ENCODE assay signal across 29 cellular contexts in the genomic region with DNA sequence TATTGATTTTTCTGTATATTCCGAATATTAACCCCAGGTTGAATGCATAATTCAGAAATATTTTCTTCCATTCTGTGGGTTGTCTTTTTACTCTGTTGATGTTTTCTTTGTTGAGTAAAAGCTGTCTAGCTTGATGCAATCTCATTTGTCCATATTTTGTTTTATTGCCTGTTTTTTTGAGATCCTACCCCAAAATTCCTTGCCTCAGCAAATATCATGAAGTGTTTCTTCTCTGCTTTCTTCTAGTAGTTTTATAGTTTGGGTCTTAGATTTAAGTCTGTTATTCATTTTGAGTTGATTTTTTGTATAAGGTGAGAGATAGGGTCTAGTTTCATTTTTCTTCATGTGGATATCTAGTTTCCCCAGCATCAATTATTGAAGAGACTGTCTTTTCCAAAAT.
"Had no signal": no experiment of that assay in that cellular context is flagged by ENCODE, and none has a peak within 500 bp of the region (broad histone marks: within the 10 kb centered on the region; RNA-seq: fewer than 3 reads in every experiment).

No MANE protein-coding gene starts in this region.

- H3K27me3 Mint-ChIP-seq: stimulated activated memory B cell treated with anti-CD40 and anti-IgM and Interleukin-4, amounts not matched to agents 10 μg/mL and 1 μg/mL and 100 μg/mL, for 72 hours; stimulated activated naive B cell treated with anti-CD40 and anti-IgM and Interleukin-4, amounts not matched to agents 10 μg/mL and 1 μg/mL and 100 μg/mL, for 72 hours; stimulated activated naive CD8-positive, alpha-beta T cell treated with anti-CD3 and anti-CD28 coated beads, Interleukin-15, amount 100 ng/mL, for 72 hours; stimulated activated naive CD8-positive, alpha-beta T cell treated with anti-CD3 and anti-CD28 coated beads, Interleukin-15, Interleukin-2, amounts not matched to agents 100 ng/mL and 50 ng/mL, for 24 hours; type B pancreatic cell had no signal

- H3K4me3 Mint-ChIP-seq: stimulated activated effector memory CD8-positive, alpha-beta T cell treated with anti-CD3 and anti-CD28 coated beads, Interleukin-12 subunit alpha, Interleukin-12 subunit beta, amount 100 ng/mL, for 72 hours; stimulated activated memory B cell treated with anti-CD40 and anti-IgM and Interleukin-4, amounts not matched to agents 10 μg/mL and 1 μg/mL and 100 μg/mL, for 72 hours; stimulated activated naive B cell treated with anti-CD40 and anti-IgM and Interleukin-4, amounts not matched to agents 10 μg/mL and 1 μg/mL and 100 μg/mL, for 72 hours; stimulated activated naive CD8-positive, alpha-beta T cell treated with anti-CD3 and anti-CD28 coated beads, Interleukin-15, amount 100 ng/mL, for 72 hours; stimulated activated naive CD8-positive, alpha-beta T cell treated with anti-CD3 and anti-CD28 coated beads, Interleukin-15, Interleukin-2, amounts not matched to agents 100 ng/mL and 50 ng/mL, for 24 hours; type B pancreatic cell had no signal

- FAIRE-seq: urothelium cell line had no signal

- H3K4me1 Mint-ChIP-seq: stimulated activated effector memory CD8-positive, alpha-beta T cell treated with anti-CD3 and anti-CD28 coated beads, Interleukin-12 subunit alpha, Interleukin-12 subunit beta, amount 100 ng/mL, for 72 hours; stimulated activated memory B cell treated with anti-CD40 and anti-IgM and Interleukin-4, amounts not matched to agents 10 μg/mL and 1 μg/mL and 100 μg/mL, for 72 hours; stimulated activated naive B cell treated with anti-CD40 and anti-IgM and Interleukin-4, amounts not matched to agents 10 μg/mL and 1 μg/mL and 100 μg/mL, for 72 hours; stimulated activated naive CD8-positive, alpha-beta T cell treated with anti-CD3 and anti-CD28 coated beads, Interleukin-15, amount 100 ng/mL, for 72 hours had no signal

- H3K9me3 ChIP-seq: testis, thoracic aorta, thyroid gland, tibial artery, upper lobe of right lung, uterus, vagina had no signal

- H3K27me3 ChIP-seq: stomach, suprapubic skin, testis, thyroid gland, tibial artery, tibial nerve, transverse colon, upper lobe of left lung, upper lobe of right lung, uterus, vagina had no signal

- H3K36me3 ChIP-seq: stomach, suprapubic skin, thoracic aorta, thyroid gland, tibial artery, tibial nerve, transverse colon, upper lobe of left lung, upper lobe of right lung, uterus, vagina had no signal

- H3K27ac ChIP-seq: stomach, suprapubic skin, testis, thoracic aorta, thyroid gland, tibial artery, tibial nerve, transverse colon, upper lobe of left lung, upper lobe of right lung, uterus, vagina had no signal

- ATAC-seq: stimulated activated effector memory CD8-positive, alpha-beta T cell treated with anti-CD3 and anti-CD28 coated beads, Interleukin-12 subunit alpha, Interleukin-12 subunit beta, amount 100 ng/mL, for 72 hours; stimulated activated memory B cell treated with anti-CD40 and anti-IgM and Interleukin-4, amounts not matched to agents 10 μg/mL and 1 μg/mL and 100 μg/mL, for 72 hours; stimulated activated naive B cell treated with anti-CD40 and anti-IgM and Interleukin-4, amounts not matched to agents 10 μg/mL and 1 μg/mL and 100 μg/mL, for 72 hours; stimulated activated naive CD8-positive, alpha-beta T cell treated with anti-CD3 and anti-CD28 coated beads, Interleukin-15, amount 100 ng/mL, for 72 hours; stimulated activated naive CD8-positive, alpha-beta T cell treated with anti-CD3 and anti-CD28 coated beads, Interleukin-15, Interleukin-2, amounts not matched to agents 100 U/mL and 50 U/mL, for 24 hours; upper lobe of right lung had no signal

- H3K4me1 ChIP-seq: stomach, suprapubic skin, testis, thyroid gland, tibial artery, tibial nerve, transverse colon, upper lobe of left lung, upper lobe of right lung, uterus, vagina had no signal

- H3K27ac Mint-ChIP-seq: stimulated activated effector memory CD8-positive, alpha-beta T cell treated with anti-CD3 and anti-CD28 coated beads, Interleukin-12 subunit alpha, Interleukin-12 subunit beta, amount 100 ng/mL, for 72 hours; stimulated activated memory B cell treated with anti-CD40 and anti-IgM and Interleukin-4, amounts not matched to agents 10 μg/mL and 1 μg/mL and 100 μg/mL, for 72 hours; stimulated activated naive B cell treated with anti-CD40 and anti-IgM and Interleukin-4, amounts not matched to agents 10 μg/mL and 1 μg/mL and 100 μg/mL, for 72 hours; stimulated activated naive CD8-positive, alpha-beta T cell treated with anti-CD3 and anti-CD28 coated beads, Interleukin-15, amount 100 ng/mL, for 72 hours; stimulated activated naive CD8-positive, alpha-beta T cell treated with anti-CD3 and anti-CD28 coated beads, Interleukin-15, Interleukin-2, amounts not matched to agents 100 ng/mL and 50 ng/mL, for 24 hours; type B pancreatic cell had no signal

- H3K36me3 Mint-ChIP-seq: stimulated activated effector memory CD8-positive, alpha-beta T cell treated with anti-CD3 and anti-CD28 coated beads, Interleukin-12 subunit alpha, Interleukin-12 subunit beta, amount 100 ng/mL, for 72 hours; stimulated activated memory B cell treated with anti-CD40 and anti-IgM and Interleukin-4, amounts not matched to agents 10 μg/mL and 1 μg/mL and 100 μg/mL, for 72 hours; stimulated activated naive B cell treated with anti-CD40 and anti-IgM and Interleukin-4, amounts not matched to agents 10 μg/mL and 1 μg/mL and 100 μg/mL, for 72 hours; type B pancreatic cell had no signal

- DNase-seq: stimulated activated CD4-positive, alpha-beta T cell treated with anti-CD3 and anti-CD28 coated beads, Interleukin-2, amount 100 ng/mL, for 48 hours; stimulated activated CD4-positive, alpha-beta T cell treated with anti-CD3 and anti-CD28 coated beads, Interleukin-4, amount 100 ng/mL, for 1 hour; stimulated activated CD4-positive, alpha-beta T cell treated with anti-CD3 and anti-CD28 coated beads, Interleukin-4, amount 100 ng/mL, for 24 hours; stimulated activated CD4-positive, alpha-beta T cell treated with anti-CD3 and anti-CD28 coated beads, Interleukin-4, amount 100 ng/mL, for 4 hours; stimulated activated CD8-positive, alpha-beta memory T cell treated with anti-CD3 and anti-CD28 coated beads, Interleukin-4, amount 100 ng/mL, for 48 hours; stimulated activated naive B cell treated with anti-CD40 and anti-IgM and Interleukin-4, amounts not matched to agents 10 μg/mL and 1 μg/mL and 100 μg/mL, for 72 hours; stimulated activated naive CD4-positive, alpha-beta T cell; stimulated activated naive CD4-positive, alpha-beta T cell treated with Interleukin-2 at 50 U/mL for 16 hours; stimulated activated naive CD8-positive, alpha-beta T cell treated with anti-CD3 and anti-CD28 coated beads, Interleukin-15, amount 100 ng/mL, for 72 hours; stimulated activated naive CD8-positive, alpha-beta T cell treated with anti-CD3 and anti-CD28 coated beads, Interleukin-15, Interleukin-2, amounts not matched to agents 100 U/mL and 50 U/mL, for 24 hours; stomach; substantia nigra; testis; thyroid gland; tibial artery; transverse colon; trophoblast cell; upper lobe of left lung; upper lobe of right lung; uterus had no signal

- H3K4me3 ChIP-seq: stomach, suprapubic skin, testis, thoracic aorta, thyroid gland, tibial artery, tibial nerve, transverse colon, upper lobe of left lung, upper lobe of right lung, uterus, vagina had no signal
